16 cellular contexts compared by ENCODE assay signal in the genomic region with DNA sequence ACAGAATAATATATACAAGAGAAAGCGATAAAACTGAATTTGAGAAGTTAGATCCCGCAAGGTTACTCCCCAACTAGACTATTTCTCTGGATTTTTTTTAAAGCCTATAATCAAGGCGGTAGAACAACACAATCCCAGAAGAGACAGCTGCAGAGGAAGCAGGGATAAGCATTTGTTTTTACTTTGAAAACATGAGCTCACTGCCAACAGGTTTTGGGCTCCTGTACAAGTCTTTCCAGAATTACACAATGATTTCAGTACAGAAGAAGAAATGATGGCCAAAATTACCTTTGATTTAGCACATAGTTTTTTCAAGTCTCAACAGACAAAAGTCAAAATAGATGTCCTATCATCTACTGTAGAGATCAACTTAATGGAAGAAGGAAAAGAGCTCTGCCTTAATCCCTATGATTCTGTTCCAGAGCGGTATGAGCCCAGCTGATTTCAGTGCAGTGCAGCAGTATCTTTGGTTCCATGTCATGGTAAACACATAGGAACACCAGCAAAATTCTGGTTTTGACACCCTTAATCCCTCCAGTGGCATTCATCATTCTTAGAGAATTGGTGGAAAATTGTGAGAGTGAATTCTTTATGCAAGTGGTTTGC.
DNase-seq lines count a peak whose midpoint lies in the region; ATAC-seq and TF ChIP-seq lines count a peak whose summit lies in the region.
"Had no signal": no experiment of that assay in that cellular context is flagged by ENCODE, and none has a peak within 500 bp of the region (broad histone marks: within the 10 kb centered on the region; RNA-seq: fewer than 3 reads in every experiment).

No MANE protein-coding gene starts in this region.

- H3K27me3 ChIP-seq in HUES64 (ENCODE audit: insufficient read depth, low read length) = no peaks in the 10 kb centered on the region
- no peaks in the 10 kb centered on the region for H3K27me3 ChIP-seq in psoas muscle (ENCODE audit: insufficient read depth in 3 of 3, low read length in 2 of 3)
- H3K27me3 ChIP-seq: thyroid gland had no signal

- H3K4me1 ChIP-seq in HUES64 (ENCODE audit: insufficient read depth, low read length) (peaks cover 28% of the 10 kb centered on the region), psoas muscle (peaks cover 10% of the 10 kb centered on the region)

- intact Hi-C loops in psoas muscle (cut with DNase I) = loop anchor here in 1 of 2 donors (2.0 kb wide), 1 partner anchor 45 kb away; no protein-coding TSS in a partner anchor

- WGBS in HUES64 = 90% methylated on average over 4 of the region's 4 CpGs
- 20 to 30% (median 20%) methylated on average over 4 of the region's 4 CpGs for whole genome bisulfite sequencing in psoas muscle, 3 donors

- 0 out of 2 replicates have a peak overlapping the region, but pooled peaks have one; percentile 2 for H3K27ac ChIP-seq in HUES64 (ENCODE audit: low read depth, low read length)
- H3K27ac ChIP-seq in psoas muscle = peak overlapping the region; percentile 63
- H3K27ac ChIP-seq: thyroid gland had no signal

- ATAC-seq in psoas muscle (peak in 3 of 4 donors; percentile 63 to 79 (median 77)), HG03354 (IDR thresholded peaks at IDR 0.05; ENCODE audit: poor library complexity, severe bottlenecking, unreplicated experiment) (no peak), GM21360 (IDR thresholded peaks at IDR 0.05; ENCODE audit: unreplicated experiment) (no peak)
- ATAC-seq: activated T-cell treated with anti-CD3 and anti-CD28 coated beads, Interleukin-2, amount 50 U/mL, for 4 hours had no signal

- peak; percentile 55 for DNase-seq in astrocyte of the hippocampus (ENCODE audit: low read depth, low spot score)
- peak; percentile 24 for DNase-seq in fibroblast of the conjunctiva (ENCODE audit: low read depth)
- no peak for DNase-seq in psoas muscle
- no peak for DNase-seq in stimulated activated CD4-positive, alpha-beta T cell treated with anti-CD3 and anti-CD28 coated beads, Interleukin-4, amount 100 ng/mL, for 24 hours
- DNase-seq in NOMO-1 treated with DMSO at 0.1 percent for 48 hours (lab: John Stamatoyannopoulos, UW; ENCODE audit: unreplicated experiment) = no peak
- DNase-seq: activated CD4-positive, alpha-beta T cell treated with anti-CD3 and anti-CD28 coated beads, Interleukin-2, amount 10 ng/mL, durations not matched to agents 7 days and 5 days; activated naive CD8-positive, alpha-beta T cell treated with anti-CD3 and anti-CD28 coated beads, Interleukin-2, amount 10 ng/mL, durations not matched to agents 7 days and 5 days; activated T-cell treated with anti-CD3 and anti-CD28 coated beads, Interleukin-2, amount 50 U/mL, for 4 hours; Kasumi-1; NCI-H187 treated with DMSO at 0.1 percent for 48 hours; NCI-H69; T-helper 9 cell had no signal

- H3K36me3 ChIP-seq in HUES64 (ENCODE audit: insufficient read depth, low read length) (no peaks in the 10 kb centered on the region; the same call in 1 of the 2 replicates), psoas muscle (ENCODE audit: insufficient read depth in 1 of 2, low read depth in 1 of 2) (no peaks in the 10 kb centered on the region)
- H3K36me3 ChIP-seq: thyroid gland had no signal

- H3K9ac ChIP-seq in HUES64 (ENCODE audit: low read depth, low read length) = no peak overlapping the region

- no peak for TF ChIP-seq CTCF in psoas muscle (IDR thresholded peaks at IDR 0.05)

- no peak overlapping the region for H3K4me3 ChIP-seq in HUES64 (ENCODE audit: low read length)
- H3K4me3 ChIP-seq in psoas muscle = no peak overlapping the region
- H3K4me3 ChIP-seq: thyroid gland had no signal

- H3K9me3 ChIP-seq in HUES64 (ENCODE audit: insufficient read depth, low read depth, low read length) = peaks cover 5% of the 10 kb centered on the region; the same call in 1 of the 2 replicates
- H3K9me3 ChIP-seq in psoas muscle = peaks cover 4% of the 10 kb centered on the region
- H3K9me3 ChIP-seq: thyroid gland had no signal

Comparison
In these comparisons a context has a peak if more than half of its experiments do, and no peak if none do; other contexts are left out.
1. DNase-seq: peak in astrocyte of the hippocampus (single experiment) and fibroblast of the conjunctiva (single experiment); none in psoas muscle (0 of 2), stimulated activated CD4-positive, alpha-beta T cell treated with anti-CD3 and anti-CD28 coated beads, Interleukin-4, amount 100 ng/mL, for 24 hours (single experiment) and NOMO-1 treated with DMSO at 0.1 percent for 48 hours (single experiment).
2. ATAC-seq: peak in psoas muscle (3 of 4); none in HG03354 (single experiment) and GM21360 (single experiment).